29 cellular contexts compared by ENCODE assay signal in the genomic region with DNA sequence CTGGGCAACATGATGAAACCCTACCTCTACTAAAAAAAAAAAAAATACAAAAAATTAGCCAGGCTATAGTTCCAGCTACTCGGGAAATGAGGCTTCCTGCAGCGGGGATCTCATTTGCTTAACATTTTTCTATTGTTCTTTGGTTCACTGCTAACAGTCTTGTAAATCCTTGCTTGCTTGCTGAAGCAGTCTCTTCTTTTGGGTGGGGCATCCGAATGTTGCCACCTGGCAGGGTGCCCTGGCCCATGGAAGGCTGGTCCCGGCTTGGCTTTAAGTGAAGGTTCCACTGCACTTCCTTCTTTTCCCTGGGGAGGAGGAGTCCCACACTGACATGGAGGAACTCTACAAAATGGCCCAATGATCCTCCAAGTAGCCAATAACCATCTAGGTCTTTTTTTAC. TPM values are rescaled to one million over a fixed set of nuclear protein-coding genes. Genes with fewer than 3 reads are reported as not detected.
DNase-seq lines count a peak whose midpoint lies in the region; ATAC-seq, FAIRE-seq and TF ChIP-seq lines count a peak whose summit lies in the region.
"Had no signal": no experiment of that assay in that cellular context is flagged by ENCODE, and none has a peak within 500 bp of the region (broad histone marks: within the 10 kb centered on the region; RNA-seq: fewer than 3 reads in every experiment).

No MANE protein-coding gene starts in this region.

- H4K20me1 ChIP-seq in H9 (ENCODE audit: control insufficient read depth, insufficient read depth, insufficient read length) = no peaks in the 10 kb centered on the region
- 0 out of 2 replicates have a peak, but pooled peaks cover 5% of the 10 kb centered on the region for H4K20me1 ChIP-seq in K562 (replicated peaks; ENCODE audit: control insufficient read depth, insufficient read depth, low read length)
- H4K20me1 ChIP-seq in mammary epithelial cell (ENCODE audit: insufficient read depth, low read length) = no peaks in the 10 kb centered on the region

- H3K36me3 Mint-ChIP-seq in H9 (ENCODE audit: insufficient read depth in 1 of 3, low read depth in 3 of 3) = no peaks in the 10 kb centered on the region
- no peaks in the 10 kb centered on the region for H3K36me3 Mint-ChIP-seq in activated T-helper 17 cell treated with anti-CD3 and anti-CD28 coated beads, Interleukin-2, amount 50 U/mL, for 72 hours (ENCODE audit: low read depth)
- H3K36me3 Mint-ChIP-seq: CD8-positive, alpha-beta memory T cell; neural progenitor cell had no signal

- no peak overlapping the region for H2BK15ac ChIP-seq in H9 (ENCODE audit: low read depth, low read length)

- H2BK12ac ChIP-seq in H9 (ENCODE audit: insufficient read length, low read depth, low read length) = no peak overlapping the region

- no CpG with 5 or more reads among the region's 4 CpGs for WGBS in H9 (ENCODE audit: extremely low coverage, insufficient read length, low lambda C conversion rate)
- 0% methylated on average over 4 of the region's 4 CpGs for WGBS in K562 (ENCODE audit: insufficient coverage, low coverage, missing lambda C conversion rate)
- 44% methylated on average over 4 of the region's 4 CpGs for WGBS in mammary epithelial cell (ENCODE audit: low coverage, missing lambda C conversion rate)

- no peak overlapping the region for H3K56ac ChIP-seq in H9 (ENCODE audit: insufficient read length, low read depth, low read length)

- DNase-seq in H9 (peak; percentile 62), NCI-H146 (lab: John Stamatoyannopoulos, UW) (peak; percentile 65), K562 (ENCODE audit: extremely low read depth in 1 of 4, low spot score in 3 of 4) (no peak), mammary epithelial cell (no peak)
- no peak for DNase-seq in stimulated activated CD4-positive, alpha-beta T cell treated with anti-CD3 and anti-CD28 coated beads, Interleukin-1b, Interleukin-23, amount 100 ng/mL, for 48 hours
- DNase-seq: activated CD4-positive, alpha-beta T cell treated with anti-CD3 and anti-CD28 coated beads for 36 hours; activated naive CD4-positive, alpha-beta T cell treated with anti-CD3 and anti-CD28 coated beads for 36 hours; activated T-cell treated with anti-CD3 and anti-CD28 coated beads, Interleukin-2, amount 50 U/mL, for 24 hours; CD8-positive, alpha-beta memory T cell; DMS79; effector memory CD8-positive, alpha-beta T cell; esophagus squamous epithelium; gastrocnemius medialis; GF-D8; kidney glomerular epithelial cell; NCI-H1105; NCI-H2029 treated with DMSO at 0.1 percent for 48 hours; NCI-H446 treated with DMSO at 0.1 percent for 48 hours; posterior cingulate gyrus; right lobe of liver; stimulated activated naive CD8-positive, alpha-beta T cell treated with anti-CD3 and anti-CD28 coated beads, Interleukin-15, Interleukin-2, amounts not matched to agents 100 U/mL and 50 U/mL, for 24 hours; trophoblast cell had no signal

- H3K4me1 Mint-ChIP-seq in H9 = peaks cover 21 to 27% of the 10 kb centered on the region in 2 experiments
- H3K4me1 Mint-ChIP-seq in activated T-helper 17 cell treated with anti-CD3 and anti-CD28 coated beads, Interleukin-2, amount 50 U/mL, for 72 hours = peaks cover 5% of the 10 kb centered on the region
- H3K4me1 Mint-ChIP-seq: neural progenitor cell had no signal

- H3K79me2 ChIP-seq in H9 (ENCODE audit: insufficient read depth, low read length) (no peaks in the 10 kb centered on the region), K562 (ENCODE audit: control insufficient read depth, insufficient read depth, low read length) (no peaks in the 10 kb centered on the region), parathyroid adenoma (no peaks in the 10 kb centered on the region), mammary epithelial cell (ENCODE audit: insufficient read depth, low read length) (no peaks in the 10 kb centered on the region)

- H2AFZ ChIP-seq in H9 (ENCODE audit: low read length) (no peak overlapping the region), K562 (ENCODE audit: low read depth, low read length) (no peak overlapping the region), parathyroid adenoma (peak overlapping the region; percentile 72), mammary epithelial cell (ENCODE audit: low read depth, low read length) (no peak overlapping the region)
- H2AFZ ChIP-seq: neural progenitor cell had no signal

- no peak overlapping the region for H3K18ac ChIP-seq in H9 (ENCODE audit: insufficient read length, low read depth, low read length)

- no peak overlapping the region for H3K14ac ChIP-seq in H9 (ENCODE audit: insufficient read depth, low read length)

- H3K23me2 ChIP-seq in H9 (ENCODE audit: insufficient read length, low read depth, low read length, poor library complexity, severe bottlenecking) = no peaks in the 10 kb centered on the region

- no peaks in the 10 kb centered on the region for H3K9me3 Mint-ChIP-seq in H9
- H3K9me3 Mint-ChIP-seq in activated T-helper 17 cell treated with anti-CD3 and anti-CD28 coated beads, Interleukin-2, amount 50 U/mL, for 72 hours = no peaks in the 10 kb centered on the region
- H3K9me3 Mint-ChIP-seq: activated naive CD4-positive, alpha-beta T cell treated with anti-CD3 and anti-CD28 coated beads for 36 hours; activated T-cell treated with anti-CD3 and anti-CD28 coated beads, Interleukin-2, amount 50 U/mL, for 24 hours; CD8-positive, alpha-beta memory T cell; effector memory CD8-positive, alpha-beta T cell; neural progenitor cell had no signal

- in situ Hi-C loops in K562 (cut with MboI) = no loop called here
- in situ Hi-C loops in mammary epithelial cell (cut with MboI; ENCODE audit: low sequenced_read_pairs in 2 of 2) = no loop called here

- TF ChIP-seq POLR2A in K562 (conservative IDR thresholded peaks at IDR 0.05) = no peak

- no peak overlapping the region for H3K4ac ChIP-seq in H9 (ENCODE audit: low read depth, low read length)

- FAIRE-seq in K562 (lab: Jason Lieb, UNC) = no peak
- FAIRE-seq: GM18507 had no signal

- BruUV-seq in K562 (replicated peaks; lab: Mats Ljungman, UMichigan) = no TSS peak
- no TSS peak for BruUV-seq in mammary epithelial cell (replicated peaks; lab: Mats Ljungman, UMichigan)

- H2BK120ac ChIP-seq in H9 (ENCODE audit: low read depth, low read length, poor library complexity, severe bottlenecking) = no peak overlapping the region

- ATAC-seq in K562 (no peak), GM18867 (IDR thresholded peaks at IDR 0.05; ENCODE audit: unreplicated experiment) (no peak)
- no peak for ATAC-seq in activated T-helper 17 cell treated with anti-CD3 and anti-CD28 coated beads, Interleukin-2, amount 50 U/mL, for 72 hours (replicated peaks)
- ATAC-seq: activated CD4-positive, alpha-beta T cell treated with anti-CD3 and anti-CD28 coated beads for 36 hours; effector memory CD8-positive, alpha-beta T cell; gastrocnemius medialis; right lobe of liver; stimulated activated naive CD8-positive, alpha-beta T cell treated with anti-CD3 and anti-CD28 coated beads, Interleukin-15, Interleukin-2, amounts not matched to agents 100 U/mL and 50 U/mL, for 24 hours had no signal

- H3K4me3 ChIP-seq in K562 (no peak overlapping the region), parathyroid adenoma (ENCODE audit: low read depth, low read length) (no peak overlapping the region), mammary epithelial cell (replicated peaks in 1 of 3; ENCODE audit: insufficient read depth in 1 of 3, low read depth in 2 of 3, low read length in 3 of 3) (no peak overlapping the region)
- H3K4me3 ChIP-seq: esophagus squamous epithelium, gastrocnemius medialis, neural progenitor cell, right lobe of liver, SJSA1 had no signal

- H3K36me3 ChIP-seq in K562 (ENCODE audit: control insufficient read depth, insufficient read depth, low read length) = no peaks in the 10 kb centered on the region
- no peaks in the 10 kb centered on the region for H3K36me3 ChIP-seq in parathyroid adenoma (ENCODE audit: control insufficient read depth, insufficient read depth, low read length)
- H3K36me3 ChIP-seq in mammary epithelial cell (ENCODE audit: insufficient read depth, low read length) = no peaks in the 10 kb centered on the region
- H3K36me3 ChIP-seq: esophagus squamous epithelium, gastrocnemius medialis, neural progenitor cell, right lobe of liver, SJSA1 had no signal

- peak overlapping the region in 1 of 2 experiments; percentile 16; a peak in 1 of 5 replicates for H3K4me3 Mint-ChIP-seq in H9
- H3K4me3 Mint-ChIP-seq in activated T-helper 17 cell treated with anti-CD3 and anti-CD28 coated beads, Interleukin-2, amount 50 U/mL, for 72 hours = no peak overlapping the region
- H3K4me3 Mint-ChIP-seq: activated CD4-positive, alpha-beta T cell treated with anti-CD3 and anti-CD28 coated beads for 36 hours; activated naive CD4-positive, alpha-beta T cell treated with anti-CD3 and anti-CD28 coated beads for 36 hours; activated T-cell treated with anti-CD3 and anti-CD28 coated beads, Interleukin-2, amount 50 U/mL, for 24 hours; CD8-positive, alpha-beta memory T cell; effector memory CD8-positive, alpha-beta T cell; neural progenitor cell had no signal

- H3K27me3 ChIP-seq in H9 (ENCODE audit: insufficient read depth, low read length) (no peaks in the 10 kb centered on the region), K562 (ENCODE audit: control insufficient read depth in 2 of 2, insufficient read depth in 2 of 2, low read length in 2 of 2) (peaks cover 11 to 30% of the 10 kb centered on the region in 2 experiments), parathyroid adenoma (ENCODE audit: control insufficient read depth, insufficient read depth, low read length) (no peaks in the 10 kb centered on the region), mammary epithelial cell (ENCODE audit: insufficient read depth, low read length) (no peaks in the 10 kb centered on the region)
- H3K27me3 ChIP-seq: right lobe of liver had no signal

- intact Hi-C loops in K562 (cut with micrococcal nuclease) (no loop called here), mammary epithelial cell (cut with micrococcal nuclease) (no loop called here)

- H3K79me1 ChIP-seq in H9 (ENCODE audit: insufficient read depth, low read depth, low read length, poor library complexity, severe bottlenecking) = no peaks in the 10 kb centered on the region

- no peak overlapping the region for H3K23ac ChIP-seq in H9 (ENCODE audit: insufficient read length, low read depth, low read length)

- POLR2A ChIA-PET in K562 (lab: Yijun Ruan, JAX) = no interaction called here

- no peak for TF ChIP-seq RAD21 in K562 (CRISPR knock-in tag; conservative IDR thresholded peaks at IDR 0.05 in 1 of 2, IDR thresholded peaks at IDR 0.05 in 1 of 2)

- no peak overlapping the region for H3K9ac ChIP-seq in H9 (ENCODE audit: extremely low read depth, insufficient read length, low read length)
- no peak overlapping the region for H3K9ac ChIP-seq in K562 (ENCODE audit: insufficient read depth in 1 of 2, low read depth in 2 of 2, low read length in 2 of 2)
- no peak overlapping the region for H3K9ac ChIP-seq in parathyroid adenoma
- no peak overlapping the region for H3K9ac ChIP-seq in mammary epithelial cell (ENCODE audit: insufficient read depth, low read length)
- H3K9ac ChIP-seq: neural progenitor cell had no signal

- no peak for TF ChIP-seq EP300 in K562 (IDR thresholded peaks at IDR 0.05; ENCODE audit: low read length)

- dilution Hi-C loops in mammary epithelial cell (cut with HindIII; ENCODE audit: low sequenced_read_pairs) = no loop called here

- H3K27me3 Mint-ChIP-seq in H9 (ENCODE audit: low read depth) = peaks cover 4% of the 10 kb centered on the region
- H3K27me3 Mint-ChIP-seq in activated T-helper 17 cell treated with anti-CD3 and anti-CD28 coated beads, Interleukin-2, amount 50 U/mL, for 72 hours = peaks cover 3% of the 10 kb centered on the region
- H3K27me3 Mint-ChIP-seq: activated T-cell treated with anti-CD3 and anti-CD28 coated beads, Interleukin-2, amount 50 U/mL, for 24 hours had no signal

- H3K27ac Mint-ChIP-seq in H9 = peak overlapping the region in 1 of 3 experiments; percentile 73; a peak in 2 of 7 replicates
- H3K27ac Mint-ChIP-seq in activated T-helper 17 cell treated with anti-CD3 and anti-CD28 coated beads, Interleukin-2, amount 50 U/mL, for 72 hours = no peak overlapping the region
- H3K27ac Mint-ChIP-seq: activated CD4-positive, alpha-beta T cell treated with anti-CD3 and anti-CD28 coated beads for 36 hours; activated T-cell treated with anti-CD3 and anti-CD28 coated beads, Interleukin-2, amount 50 U/mL, for 24 hours; effector memory CD8-positive, alpha-beta T cell; neural progenitor cell had no signal

- peak overlapping the region; percentile 29 for H3K4me2 ChIP-seq in H9 (ENCODE audit: insufficient read depth, insufficient read length, low read length)
- no peak overlapping the region for H3K4me2 ChIP-seq in K562 (ENCODE audit: insufficient read depth, low read length)
- no peak overlapping the region for H3K4me2 ChIP-seq in parathyroid adenoma (ENCODE audit: low read length)
- no peak overlapping the region for H3K4me2 ChIP-seq in mammary epithelial cell (ENCODE audit: insufficient read depth, low read depth, low read length)
- H3K4me2 ChIP-seq: neural progenitor cell had no signal

- no peak overlapping the region for H4K5ac ChIP-seq in H9 (ENCODE audit: insufficient read length, low read depth, low read length)

- no peaks in the 10 kb centered on the region for H3K9me1 ChIP-seq in K562 (ENCODE audit: control insufficient read depth, insufficient read depth, low read length)

- no peak overlapping the region for H2BK20ac ChIP-seq in H9 (ENCODE audit: low read depth, low read length, poor library complexity, severe bottlenecking)

- H4K8ac ChIP-seq in H9 (replicated peaks; ENCODE audit: insufficient read length, low read depth, low read length) = no peak overlapping the region

- H3K9me3 ChIP-seq in H9 (ENCODE audit: control insufficient read depth, low read depth, low read length) = no peaks in the 10 kb centered on the region
- H3K9me3 ChIP-seq in K562 (replicated peaks; ENCODE audit: control insufficient read depth, insufficient read depth, low read depth, low read length) = no peaks in the 10 kb centered on the region
- H3K9me3 ChIP-seq in parathyroid adenoma (ENCODE audit: control insufficient read depth, low read length) = no peaks in the 10 kb centered on the region
- no peaks in the 10 kb centered on the region for H3K9me3 ChIP-seq in mammary epithelial cell (replicated peaks; ENCODE audit: insufficient read depth, low read length)
- H3K9me3 ChIP-seq: esophagus squamous epithelium, gastrocnemius medialis, right lobe of liver, SJSA1 had no signal

- no peak overlapping the region for H2AK5ac ChIP-seq in H9 (ENCODE audit: insufficient read length, low read length)

- H2BK5ac ChIP-seq in H9 (ENCODE audit: insufficient read length, low read length) = no peak overlapping the region

- no peak overlapping the region for H3K27ac ChIP-seq in H9 (ENCODE audit: insufficient read length, low read depth, low read length)
- H3K27ac ChIP-seq in K562 (ENCODE audit: extremely low read depth, low read depth, low read length) = no peak overlapping the region
- no peak overlapping the region for H3K27ac ChIP-seq in parathyroid adenoma
- no peak overlapping the region for H3K27ac ChIP-seq in mammary epithelial cell (ENCODE audit: insufficient read depth, low read depth, low read length)
- H3K27ac ChIP-seq: esophagus squamous epithelium, gastrocnemius medialis, neural progenitor cell, right lobe of liver, SJSA1 had no signal

- H4K91ac ChIP-seq in H9 (ENCODE audit: insufficient read length, low read depth, low read length) = no peak overlapping the region

- H3K4me1 ChIP-seq in H9 (ENCODE audit: insufficient read depth, low read length) = no peaks in the 10 kb centered on the region; the same call in 1 of the 2 replicates
- H3K4me1 ChIP-seq in K562 (replicated peaks in 1 of 2; ENCODE audit: control insufficient read depth in 2 of 2, insufficient read depth in 2 of 2, low read length in 2 of 2) = no peaks in the 10 kb centered on the region
- no peaks in the 10 kb centered on the region for H3K4me1 ChIP-seq in parathyroid adenoma
- peaks cover 7% of the 10 kb centered on the region for H3K4me1 ChIP-seq in mammary epithelial cell (ENCODE audit: insufficient read depth, low read length)
- H3K4me1 ChIP-seq: gastrocnemius medialis, neural progenitor cell, right lobe of liver, SJSA1 had no signal

- no peak overlapping the region for H3T11ph ChIP-seq in H9 (ENCODE audit: low read length)

- CTCF ChIA-PET in K562 (lab: Yijun Ruan, JAX; ENCODE audit: low intra/inter-chr PET ratio) = no interaction called here
- CTCF ChIA-PET in mammary epithelial cell (lab: Charles Lee; ENCODE audit: low non-redundant PET) = no interaction called here

- TF ChIP-seq CTCF in H9 (conservative IDR thresholded peaks at IDR 0.05) (no peak), K562 (IDR thresholded peaks at IDR 0.05 in 2 of 3, conservative IDR thresholded peaks at IDR 0.05 in 1 of 3; ENCODE audit: insufficient read depth in 2 of 3, low read depth in 1 of 3, low read length in 3 of 3) (no peak), parathyroid adenoma (IDR thresholded peaks at IDR 0.05) (no peak), mammary epithelial cell (conservative IDR thresholded peaks at IDR 0.05 in 1 of 2, IDR thresholded peaks at IDR 0.05 in 1 of 2; ENCODE audit: extremely low read depth in 1 of 2, insufficient read depth in 1 of 2, low read depth in 1 of 2, low read length in 2 of 2) (no peak)

RNA-seq across cellular contexts. Expression of gene ANKRD29, which starts 6.0 kb away (rescaled TPM):
- total RNA-seq in H9 (2021) (1.9 and 2.1 TPM in 2 replicates), K562 (2014; rRNA removed) (0.36 TPM in 1 of 2 replicates, not detected in the other), K562 (2014; rRNA removed; fragmentation: Illumina TruSeq; extraction: Trizol) (not detected in 2 replicates), K562 (2015; rRNA removed; fragmentation: Illumina TruSeq; extraction: Trizol) (not detected in 2 replicates), K562 (2021) (not detected in 2 replicates), mammary epithelial cell (1 to 10 TPM; 7.5 to 8.7 TPM)
- not detected in 2 replicates for total RNA-seq in K562 (2011; cell fraction: chromatin; rRNA removed; ENCODE audit: low replicate concordance)
- not detected in 2 replicates for total RNA-seq in K562 (2011; cell fraction: nucleolus; rRNA removed)
- total RNA-seq in K562 (2011; cell fraction: nucleoplasm; rRNA removed) = not detected in 2 replicates
- polyA plus RNA-seq in K562 (2011; rRNA removed) (not detected in 2 replicates), K562 (2014; fragmentation: Illumina TruSeq; extraction: Trizol) (not detected in 2 replicates), K562 (2014; fragmentation: Nextera tagmentation; extraction: Ambion mirVana) (not detected), K562 (2014; rRNA removed) (0.03 TPM in 1 of 2 replicates, not detected in the other), mammary epithelial cell (4.7 TPM)
- not detected in 2 replicates for polyA plus RNA-seq in K562 (2011; cell fraction: cytosol; rRNA removed)
- polyA plus RNA-seq in K562 (2011; cell fraction: nucleus; rRNA removed) = not detected in 2 replicates
- 0.10 TPM in 1 of 2 replicates, not detected in the other for polyA plus RNA-seq in K562 (2012)
- not detected in 2 replicates for polyA minus RNA-seq in K562 (2011; rRNA and poly(A)+ RNA removed)
- polyA minus RNA-seq in K562 (2011; cell fraction: cytosol; rRNA and poly(A)+ RNA removed) = not detected in 2 replicates
- not detected in 2 replicates for polyA minus RNA-seq in K562 (2011; cell fraction: nucleus; rRNA and poly(A)+ RNA removed)
- total RNA-seq in activated T-helper 17 cell treated with anti-CD3 and anti-CD28 coated beads, Interleukin-2, amount 50 U/mL, for 72 hours = not detected
- 7.5 TPM for polyA minus RNA-seq in mammary epithelial cell
- total RNA-seq: activated naive CD4-positive, alpha-beta T cell treated with anti-CD3 and anti-CD28 coated beads for 36 hours; CD8-positive, alpha-beta memory T cell had no signal
- polyA plus RNA-seq: CD8-positive, alpha-beta memory T cell had no signal

RNA-seq across cellular contexts. Expression of gene LAMA3, which starts 20.5 kb away (rescaled TPM):
- 0.33 and 0.68 TPM in 2 replicates for total RNA-seq in H9 (2021)
- not detected in 2 replicates for total RNA-seq in K562 (2011; cell fraction: chromatin; rRNA removed; ENCODE audit: low replicate concordance)
- total RNA-seq in K562 (2011; cell fraction: nucleolus; rRNA removed) = not detected in 2 replicates
- not detected in 2 replicates for total RNA-seq in K562 (2011; cell fraction: nucleoplasm; rRNA removed)
- not detected in 2 replicates for total RNA-seq in K562 (2014; rRNA removed)
- total RNA-seq in K562 (2014; rRNA removed; fragmentation: Illumina TruSeq; extraction: Trizol) = not detected in 2 replicates
- total RNA-seq in K562 (2015; rRNA removed; fragmentation: Illumina TruSeq; extraction: Trizol) = not detected in 2 replicates
- 0.07 and 0.13 TPM in 2 replicates for total RNA-seq in K562 (2021)
- not detected in 2 replicates for polyA plus RNA-seq in K562 (2011; rRNA removed)
- not detected in 2 replicates for polyA plus RNA-seq in K562 (2011; cell fraction: cytosol; rRNA removed)
- polyA plus RNA-seq in K562 (2011; cell fraction: nucleus; rRNA removed) = not detected in 2 replicates
- polyA plus RNA-seq in K562 (2012) = 0.03 TPM in 1 of 2 replicates, not detected in the other
- polyA plus RNA-seq in K562 (2014; fragmentation: Illumina TruSeq; extraction: Trizol) = not detected in 2 replicates
- polyA plus RNA-seq in K562 (2014; fragmentation: Nextera tagmentation; extraction: Ambion mirVana) = not detected
- not detected in 2 replicates for polyA plus RNA-seq in K562 (2014; rRNA removed)
- polyA minus RNA-seq in K562 (2011; rRNA and poly(A)+ RNA removed) = not detected in 2 replicates
- polyA minus RNA-seq in K562 (2011; cell fraction: cytosol; rRNA and poly(A)+ RNA removed) = 0.29 and 0.73 TPM in 2 replicates
- polyA minus RNA-seq in K562 (2011; cell fraction: nucleus; rRNA and poly(A)+ RNA removed) = 0.11 and 0.27 TPM in 2 replicates
- total RNA-seq in activated T-helper 17 cell treated with anti-CD3 and anti-CD28 coated beads, Interleukin-2, amount 50 U/mL, for 72 hours = under 1 TPM; 0.11 to 0.24 TPM
- 1,000 to 10,000 TPM; 1,329 to 2,471 TPM for total RNA-seq in mammary epithelial cell
- polyA plus RNA-seq in mammary epithelial cell = 1,309 TPM
- polyA minus RNA-seq in mammary epithelial cell = 2,351 TPM
- total RNA-seq: CD8-positive, alpha-beta memory T cell; T-helper 1 cell treated with Interleukin-12 subunit alpha and Interleukin-12 subunit beta and Interleukin-4 antibody, amounts not matched to agents 30 ng/mL and 1 ng/mL, for 36 hours had no signal

Comparison
In these comparisons a context has a peak if more than half of its experiments do, and no peak if none do; other contexts are left out.
1. DNase-seq: peak in H9 (single experiment) and NCI-H146 (single experiment); none in K562 (0 of 4), stimulated activated CD4-positive, alpha-beta T cell treated with anti-CD3 and anti-CD28 coated beads, Interleukin-1b, Interleukin-23, amount 100 ng/mL, for 48 hours (single experiment) and mammary epithelial cell (single experiment).
2. RNA of gene LAMA3, which starts 20.5 kb away (total RNA-seq): 1,329 to 2,471 TPM in mammary epithelial cell; 0.33 to 0.68 TPM in H9, 0.11 to 0.24 TPM in activated T-helper 17 cell treated with anti-CD3 and anti-CD28 coated beads, Interleukin-2, amount 50 U/mL, for 72 hours and 0.07 to 0.13 TPM in K562; every median in the first group is over 100 times any median in the second.